ENCODE assay signal across 24 cellular contexts in the genomic region with DNA sequence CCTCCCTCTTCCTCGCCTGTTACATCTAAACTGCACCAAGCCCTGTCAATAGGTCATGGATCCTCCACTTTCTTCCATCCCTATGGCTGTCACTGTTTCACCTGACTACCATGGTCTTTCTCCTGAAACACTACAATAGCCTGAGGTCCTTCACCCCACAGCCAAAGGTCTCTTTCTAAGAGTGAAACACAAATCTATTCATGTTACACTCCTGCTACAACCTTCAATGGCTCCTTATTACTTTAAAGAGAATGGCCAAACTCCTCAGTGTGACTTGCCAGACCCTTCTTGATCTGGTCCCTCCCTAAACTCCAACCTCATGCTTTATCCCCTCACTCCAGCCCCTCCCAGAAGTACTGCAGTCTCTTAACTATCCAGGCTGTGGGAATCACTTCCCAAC. TPM values are rescaled to one million over a fixed set of nuclear protein-coding genes. Genes with fewer than 3 reads are reported as not detected.
DNase-seq lines count a peak whose midpoint lies in the region; ATAC-seq and TF ChIP-seq lines count a peak whose summit lies in the region.
"Had no signal": no experiment of that assay in that cellular context is flagged by ENCODE, and none has a peak within 500 bp of the region (broad histone marks: within the 10 kb centered on the region; RNA-seq: fewer than 3 reads in every experiment).

No MANE protein-coding gene starts in this region.

- H3K4me1 ChIP-seq in CD4-positive, CD25-positive, alpha-beta regulatory T cell (ENCODE audit: control insufficient read depth, insufficient read depth, low read length, poor library complexity, severe bottlenecking): peaks cover 7% of the 10 kb centered on the region
- peaks cover 8% of the 10 kb centered on the region for H3K4me1 ChIP-seq in endodermal cell (ENCODE audit: control insufficient read depth, insufficient read depth, low read length)
- H3K4me1 ChIP-seq in upper lobe of left lung: peaks cover 0 to 6% (median 2%) of the 10 kb centered on the region in 4 donors
- H3K4me1 ChIP-seq: psoas muscle, vagina had no signal

- TF ChIP-seq EP300 in upper lobe of left lung (IDR thresholded peaks at IDR 0.05): no peak

- ATAC-seq in CD4-positive, CD25-positive, alpha-beta regulatory T cell (ENCODE audit: low read depth in 2 of 2): no peak
- ATAC-seq in T-cell (replicated peaks in 1 of 4): no peak
- no peak for ATAC-seq in upper lobe of left lung (ENCODE audit: low FRiP score in 2 of 2)
- ATAC-seq: psoas muscle had no signal

- CTCF ChIA-PET in T-cell (lab: Charles Lee): interaction anchor here (0.6 to 1.1 kb wide), 2 partner anchors 23 to 26 kb away, joined by 3 read pairs; no protein-coding TSS in a partner anchor

- peaks cover 0 to 1% (median 0%) of the 10 kb centered on the region in 7 donors for H3K9me3 Mint-ChIP-seq in CD4-positive, CD25-positive, alpha-beta regulatory T cell
- H3K9me3 Mint-ChIP-seq in T-cell (no peaks in the 10 kb centered on the region), endodermal cell (no peaks in the 10 kb centered on the region)
- H3K9me3 Mint-ChIP-seq: neural crest cell had no signal

- H3K9ac ChIP-seq in endodermal cell (ENCODE audit: extremely low read depth, low read length, poor library complexity, severe bottlenecking): no peak overlapping the region

- H3K36me3 ChIP-seq in CD4-positive, CD25-positive, alpha-beta regulatory T cell (ENCODE audit: control insufficient read depth, insufficient read depth, low read length): no peaks in the 10 kb centered on the region
- H3K36me3 ChIP-seq in endodermal cell (ENCODE audit: control insufficient read depth, insufficient read depth, low read length) (no peaks in the 10 kb centered on the region), upper lobe of left lung (no peaks in the 10 kb centered on the region)
- H3K36me3 ChIP-seq: esophagus muscularis mucosa, vagina had no signal

- WGBS in endodermal cell (ENCODE audit: insufficient coverage in 1 of 2, insufficient read length in 1 of 2), 2 experiments: 89 to 93% methylated on average over 1 of the region's 1 CpG
- 77 to 93% methylated on average over 1 of the region's 1 CpG for WGBS in upper lobe of left lung, 2 donors

- no peak overlapping the region for H3K4me3 ChIP-seq in CD4-positive, CD25-positive, alpha-beta regulatory T cell (ENCODE audit: low read depth, low read length)
- H3K4me3 ChIP-seq in endodermal cell (ENCODE audit: low read length) (no peak overlapping the region), upper lobe of left lung (no peak overlapping the region)
- H3K4me3 ChIP-seq: PC-9, vagina had no signal

- H3K27me3 ChIP-seq in CD4-positive, CD25-positive, alpha-beta regulatory T cell (ENCODE audit: control insufficient read depth, insufficient read depth, low read length): no peaks in the 10 kb centered on the region
- H3K27me3 ChIP-seq in endodermal cell (ENCODE audit: control insufficient read depth, insufficient read depth, low read length, poor library complexity, severe bottlenecking) (no peaks in the 10 kb centered on the region), upper lobe of left lung (no peaks in the 10 kb centered on the region)
- H3K27me3 ChIP-seq: vagina had no signal

- no peaks in the 10 kb centered on the region for H3K9me3 ChIP-seq in CD4-positive, CD25-positive, alpha-beta regulatory T cell (ENCODE audit: control insufficient read depth in 2 of 2, low read length in 2 of 2)
- no peaks in the 10 kb centered on the region for H3K9me3 ChIP-seq in endodermal cell (ENCODE audit: control insufficient read depth, low read length)
- H3K9me3 ChIP-seq in upper lobe of left lung: no peaks in the 10 kb centered on the region
- H3K9me3 ChIP-seq: esophagus muscularis mucosa, psoas muscle, vagina had no signal

- POLR2A ChIA-PET in T-cell (lab: Charles Lee): no interaction called here

- peaks cover 0 to 18% (median 11%) of the 10 kb centered on the region in 4 donors for H3K4me1 Mint-ChIP-seq in CD4-positive, CD25-positive, alpha-beta regulatory T cell
- H3K4me1 Mint-ChIP-seq in T-cell: peaks cover 23 to 30% (median 25%) of the 10 kb centered on the region in 3 donors
- H3K4me1 Mint-ChIP-seq in endodermal cell: peaks cover 22% of the 10 kb centered on the region

- DNase-seq in activated CD4-positive, CD25-positive, alpha-beta regulatory T cell treated with anti-CD3 and anti-CD28 coated beads, Interleukin-2, amount 50 U/mL, for 72 hours: peak; percentile 1
- DNase-seq in activated CD4-positive, CD25-positive, alpha-beta regulatory T cell (lab: John Stamatoyannopoulos, UW): no peak
- DNase-seq in CD4-positive, CD25-positive, alpha-beta regulatory T cell: no peak
- DNase-seq in T-cell: no peak
- DNase-seq in endodermal cell: peak; percentile 18
- DNase-seq in posterior cingulate gyrus: no peak
- no peak for DNase-seq in SW480 (ENCODE audit: low spot score)
- DNase-seq in upper lobe of left lung: no peak
- DNase-seq: amygdala; central memory CD4-positive, alpha-beta T cell; DMS153; GOT3; left cardiac atrium; NCI-H187; NCI-H82; PC-9; psoas muscle; stimulated activated CD4-positive, alpha-beta T cell treated with anti-CD3 and anti-CD28 coated beads, Interleukin-2, amount 100 ng/mL, for 48 hours; T1000 had no signal

- TF ChIP-seq POLR2A in upper lobe of left lung (IDR thresholded peaks at IDR 0.05): no peak

- TF ChIP-seq CTCF in endodermal cell (conservative IDR thresholded peaks at IDR 0.05) (no peak), upper lobe of left lung (IDR thresholded peaks at IDR 0.05) (no peak)

- peak overlapping the region in 2 of 3 donors; percentile 37 to 61 for H3K27ac Mint-ChIP-seq in CD4-positive, CD25-positive, alpha-beta regulatory T cell
- H3K27ac Mint-ChIP-seq in T-cell (peak overlapping the region in 1 of 2 donors; percentile 17), endodermal cell (no peak overlapping the region)

- no peak overlapping the region for H3K27ac ChIP-seq in CD4-positive, CD25-positive, alpha-beta regulatory T cell (ENCODE audit: insufficient read depth, low read length, poor library complexity, severe bottlenecking)
- no peak overlapping the region for H3K27ac ChIP-seq in endodermal cell (ENCODE audit: low read depth, low read length)
- H3K27ac ChIP-seq in upper lobe of left lung: no peak overlapping the region
- H3K27ac ChIP-seq: esophagus muscularis mucosa, PC-9, psoas muscle, vagina had no signal

- intact Hi-C loops in posterior cingulate gyrus (cut with DNase I): no loop called here

- H3K27me3 Mint-ChIP-seq in CD4-positive, CD25-positive, alpha-beta regulatory T cell: peaks cover 4% of the 10 kb centered on the region
- H3K27me3 Mint-ChIP-seq in T-cell (no peaks in the 10 kb centered on the region), endodermal cell (ENCODE audit: insufficient read depth) (no peaks in the 10 kb centered on the region)

- no peak overlapping the region for H3K4me3 Mint-ChIP-seq in CD4-positive, CD25-positive, alpha-beta regulatory T cell
- H3K4me3 Mint-ChIP-seq in T-cell (peak overlapping the region in 2 of 3 donors; percentile 8 to 68), endodermal cell (no peak overlapping the region)
- H3K4me3 Mint-ChIP-seq: neural crest cell had no signal

- peaks cover 6% of the 10 kb centered on the region for H3K36me3 Mint-ChIP-seq in CD4-positive, CD25-positive, alpha-beta regulatory T cell
- H3K36me3 Mint-ChIP-seq in T-cell: no peaks in the 10 kb centered on the region
- peaks cover 9% of the 10 kb centered on the region for H3K36me3 Mint-ChIP-seq in endodermal cell (ENCODE audit: low read depth)

RNA-seq across cellular contexts. Expression of gene PIK3R6, which starts 0.6 kb away (rescaled TPM):
- 1.1 TPM for total RNA-seq in CD4-positive, CD25-positive, alpha-beta regulatory T cell
- not detected for polyA plus RNA-seq in CD4-positive, CD25-positive, alpha-beta regulatory T cell
- 1 to 10 TPM in 2 of 5 donors, under 1 TPM in 3; 0.53 to 1.4 (median 0.72) TPM for total RNA-seq in T-cell
- 1 to 10 TPM; 2.1 to 2.5 TPM for total RNA-seq in endodermal cell
- polyA plus RNA-seq in endodermal cell (2013, experiment 1 of 2): 0.25 TPM
- polyA plus RNA-seq in endodermal cell (2013, experiment 2 of 2): 0.17 TPM
- total RNA-seq in upper lobe of left lung: 1 to 10 TPM; 1.1 to 4.2 (median 2.4) TPM
- total RNA-seq: A172, neural crest cell, PC-9 had no signal
- polyA plus RNA-seq: BJ had no signal

Comparison
In these comparisons a context has a peak if more than half of its experiments do, and no peak if none do; other contexts are left out.
1. DNase-seq: peak in activated CD4-positive, CD25-positive, alpha-beta regulatory T cell treated with anti-CD3 and anti-CD28 coated beads, Interleukin-2, amount 50 U/mL, for 72 hours (single experiment) and endodermal cell (single experiment); none in activated CD4-positive, CD25-positive, alpha-beta regulatory T cell (0 of 4), CD4-positive, CD25-positive, alpha-beta regulatory T cell (0 of 3), T-cell (0 of 34), posterior cingulate gyrus (0 of 10), SW480 (single experiment) and upper lobe of left lung (0 of 2).
2. H3K4me3 Mint-ChIP-seq: peak in T-cell (2 of 3); none in CD4-positive, CD25-positive, alpha-beta regulatory T cell (0 of 4) and endodermal cell (single experiment).